Comparison of ENCODE assay signal across 11 cellular contexts in genomic region chr13:44932850-44933251, GRCh38. TPM values are rescaled to one million over a fixed set of nuclear protein-coding genes. Genes with fewer than 3 reads are reported as not detected.
DNase-seq lines count a peak whose midpoint lies in the region; ATAC-seq and TF ChIP-seq lines count a peak whose summit lies in the region.
"Had no signal": no experiment of that assay in that cellular context is flagged by ENCODE, and none has a peak within 500 bp of the region (broad histone marks: within the 10 kb centered on the region; RNA-seq: fewer than 3 reads in every experiment).

No MANE protein-coding gene starts in this region.

- H3K4me3 Mint-ChIP-seq in T-helper 2 cell treated with Interferon-gamma antibody and Interleukin-4, amounts not matched to agents 5 μg/mL and 100 μg/mL, for 36 hours = no peak overlapping the region
- no peak overlapping the region for H3K4me3 Mint-ChIP-seq in mesothelial cell of epicardium

- ATAC-seq in esophagus mucosa = peak; percentile 72
- no peak for ATAC-seq in GM21737 (IDR thresholded peaks at IDR 0.05; ENCODE audit: unreplicated experiment)
- no peak for ATAC-seq in GM19463 (IDR thresholded peaks at IDR 0.05; ENCODE audit: unreplicated experiment)

- no peak for TF ChIP-seq POLR2A in uterus (IDR thresholded peaks at IDR 0.05)
- TF ChIP-seq POLR2A in Peyer's patch (IDR thresholded peaks at IDR 0.05) = no peak

- H3K27ac ChIP-seq in uterus (peak overlapping the region; percentile 48 to 79), Peyer's patch (peak overlapping the region in 1 of 4 donors; percentile 30)
- H3K27ac ChIP-seq: 22Rv1 had no signal

- DNase-seq in T-helper 2 cell treated with Interferon-gamma antibody and Interleukin-4, amounts not matched to agents 5 μg/mL and 100 μg/mL, for 36 hours (ENCODE audit: low spot score) = no peak
- DNase-seq in T-helper 2 cell (no peak), mesothelial cell of epicardium (ENCODE audit: low spot score in 2 of 2, unreplicated experiment in 2 of 2) (no peak), uterus (peak in 1 of 2 donors; percentile 47), Peyer's patch (no peak)
- DNase-seq: activated CD4-positive, alpha-beta T cell treated with anti-CD3 and anti-CD28 coated beads for 4 hours; stimulated activated CD4-positive, alpha-beta T cell treated with anti-CD3 and anti-CD28 coated beads, Interleukin-15, amount 100 ng/mL, for 24 hours had no signal

- H3K36me3 Mint-ChIP-seq in T-helper 2 cell treated with Interferon-gamma antibody and Interleukin-4, amounts not matched to agents 5 μg/mL and 100 μg/mL, for 36 hours (ENCODE audit: low read depth) = no peaks in the 10 kb centered on the region
- peaks cover 5% of the 10 kb centered on the region for H3K36me3 Mint-ChIP-seq in mesothelial cell of epicardium

- peaks cover 10% of the 10 kb centered on the region for H3K27me3 Mint-ChIP-seq in T-helper 2 cell treated with Interferon-gamma antibody and Interleukin-4, amounts not matched to agents 5 μg/mL and 100 μg/mL, for 36 hours (ENCODE audit: low read depth)
- H3K27me3 Mint-ChIP-seq in mesothelial cell of epicardium (ENCODE audit: low read depth) = no peaks in the 10 kb centered on the region

- H3K9me3 ChIP-seq in uterus (no peaks in the 10 kb centered on the region), Peyer's patch (no peaks in the 10 kb centered on the region)

- H3K4me1 ChIP-seq in uterus (no peaks in the 10 kb centered on the region), Peyer's patch (no peaks in the 10 kb centered on the region)

- intact Hi-C loops in uterus (cut with DNase I; ENCODE audit: low total_unique reads) = no loop called here

- no peaks in the 10 kb centered on the region for H3K36me3 ChIP-seq in uterus
- H3K36me3 ChIP-seq in Peyer's patch = no peaks in the 10 kb centered on the region

- peaks cover 4% of the 10 kb centered on the region for H3K4me1 Mint-ChIP-seq in T-helper 2 cell treated with Interferon-gamma antibody and Interleukin-4, amounts not matched to agents 5 μg/mL and 100 μg/mL, for 36 hours (ENCODE audit: low read depth)
- H3K4me1 Mint-ChIP-seq in mesothelial cell of epicardium = peaks cover 22% of the 10 kb centered on the region

- TF ChIP-seq CTCF in mesothelial cell of epicardium (IDR thresholded peaks at IDR 0.05; ENCODE audit: unreplicated experiment) (no peak), uterus (IDR thresholded peaks at IDR 0.05) (no peak), Peyer's patch (IDR thresholded peaks at IDR 0.05) (no peak)

- peak overlapping the region; percentile 56 for H3K27ac Mint-ChIP-seq in T-helper 2 cell treated with Interferon-gamma antibody and Interleukin-4, amounts not matched to agents 5 μg/mL and 100 μg/mL, for 36 hours
- peak overlapping the region; percentile 10 for H3K27ac Mint-ChIP-seq in mesothelial cell of epicardium

- H3K27me3 ChIP-seq in uterus (no peaks in the 10 kb centered on the region), Peyer's patch (no peaks in the 10 kb centered on the region)

- H3K4me3 ChIP-seq in uterus (no peak overlapping the region), Peyer's patch (no peak overlapping the region)

- H3K9me3 Mint-ChIP-seq in T-helper 2 cell treated with Interferon-gamma antibody and Interleukin-4, amounts not matched to agents 5 μg/mL and 100 μg/mL, for 36 hours = no peaks in the 10 kb centered on the region
- peaks cover 6% of the 10 kb centered on the region for H3K9me3 Mint-ChIP-seq in mesothelial cell of epicardium

RNA-seq across cellular contexts. Expression of gene NUFIP1, which starts 56.4 kb away (rescaled TPM):
- total RNA-seq in esophagus mucosa (3.5 TPM), mesothelial cell of epicardium (9.5 to 10.6 TPM (median 9.9 TPM) in 3 replicates), uterus (1 to 10 TPM in 2 of 4 donors, under 1 TPM in 2; 0.51 to 7.3 (median 2.9) TPM), Peyer's patch (1 to 10 TPM in 3 of 4 donors, under 1 TPM in 1; 0.76 to 4.1 (median 2.1) TPM)

RNA-seq across cellular contexts. Expression of gene GPALPP1, which starts 56.5 kb away (rescaled TPM):
- 13.0 TPM for total RNA-seq in esophagus mucosa
- total RNA-seq in mesothelial cell of epicardium = 33.6 to 35.0 TPM (median 33.7 TPM) in 3 replicates
- total RNA-seq in uterus = 10 to 100 TPM in 3 of 4 donors, 1 to 10 TPM in 1; 8.7 to 55.2 (median 28.1) TPM
- total RNA-seq in Peyer's patch = 10 to 100 TPM; 13.3 to 41.3 (median 21.7) TPM
